In the genomic region with DNA sequence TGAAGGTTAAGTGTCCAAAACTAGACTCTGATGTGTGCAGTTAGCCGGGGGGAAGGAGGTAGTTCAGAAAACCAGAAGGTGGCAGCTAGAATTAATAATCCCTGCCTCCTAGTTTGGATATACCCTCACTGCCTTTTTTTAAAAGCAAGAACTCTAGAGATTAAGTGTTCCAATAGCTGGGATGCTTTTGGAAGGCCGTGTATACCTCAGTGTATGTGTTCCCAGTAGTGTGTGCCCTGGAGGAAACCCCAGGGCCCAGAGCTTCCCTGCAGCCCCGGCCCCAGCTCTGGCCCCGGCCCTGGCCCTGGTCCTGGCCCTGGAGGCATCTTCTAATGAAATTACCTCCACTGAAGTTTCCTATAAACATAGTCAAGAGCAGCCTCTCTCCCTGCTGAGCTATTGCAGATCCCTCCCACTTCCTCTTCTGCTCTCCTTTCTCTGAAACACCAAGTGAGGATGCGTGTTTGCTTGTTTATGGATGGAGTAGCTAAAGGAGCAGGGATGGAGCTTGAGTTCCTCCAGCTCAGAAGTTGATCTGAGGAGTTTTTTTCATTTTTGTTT, we compare ENCODE assay signal across 13 cellular contexts.
DNase-seq lines count a peak whose midpoint lies in the region; ATAC-seq, FAIRE-seq and TF ChIP-seq lines count a peak whose summit lies in the region.
"Had no signal": no experiment of that assay in that cellular context is flagged by ENCODE, and none has a peak within 500 bp of the region (broad histone marks: within the 10 kb centered on the region; RNA-seq: fewer than 3 reads in every experiment).

No MANE protein-coding gene starts in this region.

- DNase-seq in EL (peak; percentile 61), NB4 (ENCODE audit: low read depth) (peak; percentile 42), K562 (ENCODE audit: extremely low read depth in 1 of 4, low spot score in 3 of 4) (no peak), GM13976 (ENCODE audit: low spot score) (no peak), GM19240 (ENCODE audit: insufficient read length, low spot score) (no peak)
- no peak for DNase-seq in naive thymus-derived CD4-positive, alpha-beta T cell
- DNase-seq in activated CD4-positive, alpha-beta memory T cell treated with anti-CD3 and anti-CD28 coated beads, Interleukin-2, amount 10 ng/mL, durations not matched to agents 7 days and 5 days, result no peak
- DNase-seq: activated CD4-positive, alpha-beta T cell treated with anti-CD3 and anti-CD28 coated beads, Interleukin-2, amount 10 ng/mL, durations not matched to agents 24 days and 14 days; activated naive CD4-positive, alpha-beta T cell treated with anti-CD3 and anti-CD28 coated beads for 36 hours; NCI-H446 treated with DMSO at 0.1 percent for 48 hours; SW 1271 had no signal

- H3K9me3 ChIP-seq in K562 (replicated peaks; ENCODE audit: control insufficient read depth, insufficient read depth, low read depth, low read length), result no peaks in the 10 kb centered on the region
- H3K9me3 ChIP-seq in naive thymus-derived CD4-positive, alpha-beta T cell (ENCODE audit: control insufficient read depth in 2 of 3, low read length in 3 of 3), result no peaks in the 10 kb centered on the region

- no peak overlapping the region for H3K4me2 ChIP-seq in K562 (ENCODE audit: insufficient read depth, low read length)

- ATAC-seq in K562 (no peak), HG02798 (IDR thresholded peaks at IDR 0.05; ENCODE audit: poor library complexity, unreplicated experiment) (no peak)
- no peak for ATAC-seq in naive thymus-derived CD4-positive, alpha-beta T cell
- ATAC-seq: stimulated activated memory B cell treated with anti-CD40 and anti-IgM and Interleukin-4, amounts not matched to agents 10 μg/mL and 1 μg/mL and 100 μg/mL, for 72 hours had no signal

- in situ Hi-C loops in K562 (cut with MboI) (no loop called here), GM13976 (cut with MboI; ENCODE audit: low sequenced_read_pairs, unreplicated experiment) (no loop called here)

- H3K27ac ChIP-seq in K562 (ENCODE audit: extremely low read depth, low read depth, low read length), result no peak overlapping the region
- no peak overlapping the region for H3K27ac ChIP-seq in naive thymus-derived CD4-positive, alpha-beta T cell (ENCODE audit: low read depth, low read length)

- no peak for TF ChIP-seq RAD21 in K562 (CRISPR knock-in tag; conservative IDR thresholded peaks at IDR 0.05 in 1 of 2, IDR thresholded peaks at IDR 0.05 in 1 of 2)

- no peak overlapping the region for H3K4me3 ChIP-seq in NB4 (ENCODE audit: low read depth, low read length)
- no peak overlapping the region for H3K4me3 ChIP-seq in K562
- H3K4me3 ChIP-seq in naive thymus-derived CD4-positive, alpha-beta T cell (ENCODE audit: low read length), result no peak overlapping the region

- H3K36me3 Mint-ChIP-seq in naive thymus-derived CD4-positive, alpha-beta T cell, result peaks cover 0 to 6% (median 0%) of the 10 kb centered on the region in 5 donors
- peaks cover 2% of the 10 kb centered on the region for H3K36me3 Mint-ChIP-seq in activated CD4-positive, alpha-beta memory T cell treated with anti-CD3 and anti-CD28 coated beads, Interleukin-2, amount 10 ng/mL, durations not matched to agents 7 days and 5 days (ENCODE audit: low read depth)
- H3K36me3 Mint-ChIP-seq: stimulated activated memory B cell treated with anti-CD40 and anti-IgM and Interleukin-4, amounts not matched to agents 10 μg/mL and 1 μg/mL and 100 μg/mL, for 72 hours had no signal

- POLR2A ChIA-PET in K562 (lab: Yijun Ruan, JAX), result interaction anchor here (0.5 to 1.8 kb wide), 3 partner anchors 10 to 12 kb away, joined by 3 to 8 read pairs (median 5); no protein-coding TSS in a partner anchor
- POLR2A ChIA-PET in naive thymus-derived CD4-positive, alpha-beta T cell (lab: Charles Lee), result interaction anchor here (0.6 to 1.6 kb wide), 2 partner anchors 177 to 351 kb away, joined by 3 to 4 read pairs; no protein-coding TSS in a partner anchor
- POLR2A ChIA-PET in activated CD4-positive, alpha-beta memory T cell treated with anti-CD3 and anti-CD28 coated beads, Interleukin-2, amount 10 ng/mL, durations not matched to agents 7 days and 5 days (lab: Charles Lee), result interaction anchor here (1.2 to 1.9 kb wide), 2 partner anchors 9 to 74 kb away, joined by 4 to 5 read pairs; no protein-coding TSS in a partner anchor

- peak overlapping the region in 6 of 10 donors; percentile 18 to 57 (median 38) for H3K4me3 Mint-ChIP-seq in naive thymus-derived CD4-positive, alpha-beta T cell
- H3K4me3 Mint-ChIP-seq in activated CD4-positive, alpha-beta memory T cell treated with anti-CD3 and anti-CD28 coated beads, Interleukin-2, amount 10 ng/mL, durations not matched to agents 7 days and 5 days, result no peak overlapping the region
- H3K4me3 Mint-ChIP-seq: activated CD4-positive, alpha-beta T cell treated with anti-CD3 and anti-CD28 coated beads, Interleukin-2, amount 10 ng/mL, durations not matched to agents 24 days and 14 days; activated naive CD4-positive, alpha-beta T cell treated with anti-CD3 and anti-CD28 coated beads for 36 hours; stimulated activated memory B cell treated with anti-CD40 and anti-IgM and Interleukin-4, amounts not matched to agents 10 μg/mL and 1 μg/mL and 100 μg/mL, for 72 hours had no signal

- 83% methylated on average over 5 of the region's 5 CpGs for WGBS in K562 (ENCODE audit: insufficient coverage, low coverage, missing lambda C conversion rate)

- peak overlapping the region in 2 of 9 donors; percentile 53 to 65 for H3K27ac Mint-ChIP-seq in naive thymus-derived CD4-positive, alpha-beta T cell
- no peak overlapping the region for H3K27ac Mint-ChIP-seq in activated CD4-positive, alpha-beta memory T cell treated with anti-CD3 and anti-CD28 coated beads, Interleukin-2, amount 10 ng/mL, durations not matched to agents 7 days and 5 days
- H3K27ac Mint-ChIP-seq: activated naive CD4-positive, alpha-beta T cell treated with anti-CD3 and anti-CD28 coated beads for 36 hours; stimulated activated memory B cell treated with anti-CD40 and anti-IgM and Interleukin-4, amounts not matched to agents 10 μg/mL and 1 μg/mL and 100 μg/mL, for 72 hours had no signal

- peaks cover 0 to 3% of the 10 kb centered on the region in 2 experiments; a peak in 3 of 5 replicates for H3K4me1 ChIP-seq in K562 (replicated peaks in 1 of 2; ENCODE audit: control insufficient read depth in 2 of 2, insufficient read depth in 2 of 2, low read length in 2 of 2)
- H3K4me1 ChIP-seq in naive thymus-derived CD4-positive, alpha-beta T cell (ENCODE audit: control insufficient read depth in 2 of 2, insufficient read depth in 2 of 2, low read length in 2 of 2), result peaks cover 0 to 54% of the 10 kb centered on the region in 2 donors

- H3K27me3 Mint-ChIP-seq in naive thymus-derived CD4-positive, alpha-beta T cell, result no peaks in the 10 kb centered on the region
- no peaks in the 10 kb centered on the region for H3K27me3 Mint-ChIP-seq in activated CD4-positive, alpha-beta memory T cell treated with anti-CD3 and anti-CD28 coated beads, Interleukin-2, amount 10 ng/mL, durations not matched to agents 7 days and 5 days
- H3K27me3 Mint-ChIP-seq: activated CD4-positive, alpha-beta T cell treated with anti-CD3 and anti-CD28 coated beads, Interleukin-2, amount 10 ng/mL, durations not matched to agents 24 days and 14 days had no signal

- H3K27me3 ChIP-seq in K562 (ENCODE audit: control insufficient read depth in 2 of 2, insufficient read depth in 2 of 2, low read length in 2 of 2), result no peaks in the 10 kb centered on the region
- no peaks in the 10 kb centered on the region for H3K27me3 ChIP-seq in naive thymus-derived CD4-positive, alpha-beta T cell (ENCODE audit: control insufficient read depth in 2 of 2, insufficient read depth in 2 of 2, low read length in 2 of 2)

- FAIRE-seq in K562 (lab: Jason Lieb, UNC), result peak; percentile 6

- intact Hi-C loops in K562 (cut with micrococcal nuclease), result no loop called here
- intact Hi-C loops in naive thymus-derived CD4-positive, alpha-beta T cell (cut with micrococcal nuclease), result no loop called here

- BruUV-seq in K562 (replicated peaks; lab: Mats Ljungman, UMichigan), result no TSS peak

- CTCF ChIA-PET in K562 (lab: Yijun Ruan, JAX; ENCODE audit: low intra/inter-chr PET ratio), result no interaction called here
- CTCF ChIA-PET in naive thymus-derived CD4-positive, alpha-beta T cell (lab: Charles Lee), result interaction anchor here (0.6 kb wide), 1 partner anchor 182 kb away, joined by 3 read pairs; no protein-coding TSS in a partner anchor
- CTCF ChIA-PET in activated CD4-positive, alpha-beta memory T cell treated with anti-CD3 and anti-CD28 coated beads, Interleukin-2, amount 10 ng/mL, durations not matched to agents 7 days and 5 days (lab: Charles Lee), result interaction anchor here (1.0 to 1.3 kb wide), 4 partner anchors 134 to 232 kb away, joined by 3 to 4 read pairs (median 3); no protein-coding TSS in a partner anchor

- H3K9me3 Mint-ChIP-seq in naive thymus-derived CD4-positive, alpha-beta T cell, result no peaks in the 10 kb centered on the region
- H3K9me3 Mint-ChIP-seq in activated CD4-positive, alpha-beta memory T cell treated with anti-CD3 and anti-CD28 coated beads, Interleukin-2, amount 10 ng/mL, durations not matched to agents 7 days and 5 days, result peaks cover under 1% of the 10 kb centered on the region
- H3K9me3 Mint-ChIP-seq: activated CD4-positive, alpha-beta T cell treated with anti-CD3 and anti-CD28 coated beads, Interleukin-2, amount 10 ng/mL, durations not matched to agents 24 days and 14 days; stimulated activated memory B cell treated with anti-CD40 and anti-IgM and Interleukin-4, amounts not matched to agents 10 μg/mL and 1 μg/mL and 100 μg/mL, for 72 hours had no signal

- TF ChIP-seq EP300 in K562 (IDR thresholded peaks at IDR 0.05; ENCODE audit: low read length), result no peak

- peaks cover under 1% of the 10 kb centered on the region; the same call in 1 of the 2 replicates for H4K20me1 ChIP-seq in K562 (replicated peaks; ENCODE audit: control insufficient read depth, insufficient read depth, low read length)

- H3K9ac ChIP-seq in K562 (ENCODE audit: insufficient read depth in 1 of 2, low read depth in 2 of 2, low read length in 2 of 2), result no peak overlapping the region

- H3K36me3 ChIP-seq in K562 (ENCODE audit: control insufficient read depth, insufficient read depth, low read length), result no peaks in the 10 kb centered on the region
- H3K36me3 ChIP-seq in naive thymus-derived CD4-positive, alpha-beta T cell (ENCODE audit: control insufficient read depth in 2 of 3, insufficient read depth in 3 of 3, low read length in 3 of 3), result no peaks in the 10 kb centered on the region

- no peak overlapping the region for H2AFZ ChIP-seq in K562 (ENCODE audit: low read depth, low read length)

- peaks cover 24% of the 10 kb centered on the region; the same call in 2 of the 3 replicates for H3K79me2 ChIP-seq in K562 (ENCODE audit: control insufficient read depth, insufficient read depth, low read length)

- H3K4me1 Mint-ChIP-seq in naive thymus-derived CD4-positive, alpha-beta T cell, result peaks cover 2 to 47% (median 24%) of the 10 kb centered on the region in 7 donors
- peaks cover 43% of the 10 kb centered on the region for H3K4me1 Mint-ChIP-seq in activated CD4-positive, alpha-beta memory T cell treated with anti-CD3 and anti-CD28 coated beads, Interleukin-2, amount 10 ng/mL, durations not matched to agents 7 days and 5 days
- H3K4me1 Mint-ChIP-seq: stimulated activated memory B cell treated with anti-CD40 and anti-IgM and Interleukin-4, amounts not matched to agents 10 μg/mL and 1 μg/mL and 100 μg/mL, for 72 hours had no signal

- no peak for TF ChIP-seq CTCF in NB4 (IDR thresholded peaks at IDR 0.05; ENCODE audit: low read depth, low read length)
- TF ChIP-seq CTCF in K562 (IDR thresholded peaks at IDR 0.05 in 2 of 3, conservative IDR thresholded peaks at IDR 0.05 in 1 of 3; ENCODE audit: insufficient read depth in 2 of 3, low read depth in 1 of 3, low read length in 3 of 3), result no peak
- TF ChIP-seq CTCF in GM13976 (IDR thresholded peaks at IDR 0.05; ENCODE audit: borderline replicate concordance, control extremely low read depth, extremely low read depth, insufficient read depth, missing control alignments), result no peak

- H3K9me1 ChIP-seq in K562 (ENCODE audit: control insufficient read depth, insufficient read depth, low read length), result no peaks in the 10 kb centered on the region

- TF ChIP-seq POLR2A in NB4 (IDR thresholded peaks at IDR 0.05; ENCODE audit: extremely low read depth, insufficient read length) (no peak), K562 (conservative IDR thresholded peaks at IDR 0.05) (no peak)

Comparison
In these comparisons a context has a peak if more than half of its experiments do, and no peak if none do; other contexts are left out.
1. DNase-seq: peak in EL (single experiment) and NB4 (single experiment); none in K562 (0 of 4), naive thymus-derived CD4-positive, alpha-beta T cell (0 of 9), activated CD4-positive, alpha-beta memory T cell treated with anti-CD3 and anti-CD28 coated beads, Interleukin-2, amount 10 ng/mL, durations not matched to agents 7 days and 5 days (single experiment), GM13976 (single experiment) and GM19240 (single experiment).